In genomic region chr22:27170491-27170890, GRCh38 we compare ENCODE assay signal across 10 cellular contexts.
DNase-seq lines count a peak whose midpoint lies in the region; ATAC-seq and TF ChIP-seq lines count a peak whose summit lies in the region.
"Had no signal": no experiment of that assay in that cellular context is flagged by ENCODE, and none has a peak within 500 bp of the region (broad histone marks: within the 10 kb centered on the region; RNA-seq: fewer than 3 reads in every experiment).

No MANE protein-coding gene starts in this region.

- H4K20me1 ChIP-seq in fibroblast of lung (ENCODE audit: control insufficient read depth, extremely low read depth, insufficient read depth, low read length), result no peaks in the 10 kb centered on the region

- TF ChIP-seq CTCF in fibroblast of lung (conservative IDR thresholded peaks at IDR 0.05 in 1 of 2, IDR thresholded peaks at IDR 0.05 in 1 of 2; ENCODE audit: low read depth in 1 of 2, low read length in 2 of 2), result no peak

- no peak overlapping the region for H3K4me3 ChIP-seq in fibroblast of lung (replicated peaks in 1 of 4; ENCODE audit: control extremely low read depth in 1 of 4, insufficient read depth in 1 of 4, low read depth in 3 of 4, low read length in 4 of 4)

- peak; percentile 8 for DNase-seq in Caki2 (ENCODE audit: low read depth)
- peak; percentile 18 for DNase-seq in NCI-H446 treated with DMSO at 0.1 percent for 48 hours (lab: John Stamatoyannopoulos, UW)
- peak; percentile 11 to 83 for DNase-seq in fibroblast of lung (ENCODE audit: low read depth in 2 of 2)
- peak; percentile 86 for DNase-seq in renal cortical epithelial cell (ENCODE audit: low read depth)
- DNase-seq in stimulated activated CD4-positive, alpha-beta T cell treated with anti-CD3 and anti-CD28 coated beads, Interleukin-4, amount 100 ng/mL, for 4 hours, result no peak
- DNase-seq in NCI-H510A treated with DMSO at 0.1 percent for 48 hours (lab: John Stamatoyannopoulos, UW), result no peak
- DNase-seq in NCI-H187 (lab: John Stamatoyannopoulos, UW), result no peak
- DNase-seq: stimulated activated naive CD4-positive, alpha-beta T cell treated with Interleukin-2 at 50 U/mL for 16 hours; T-helper 17 cell had no signal

- H2AFZ ChIP-seq in fibroblast of lung (ENCODE audit: low read length), result no peak overlapping the region

- H3K79me2 ChIP-seq in fibroblast of lung (ENCODE audit: control insufficient read depth, insufficient read depth, low read length), result no peaks in the 10 kb centered on the region

- peaks cover 6% of the 10 kb centered on the region for H3K4me1 ChIP-seq in fibroblast of lung (ENCODE audit: control insufficient read depth, extremely low read depth, insufficient read depth, low read length)

- H3K9me3 ChIP-seq in fibroblast of lung (ENCODE audit: control insufficient read depth, insufficient read depth, low read depth, low read length), result no peaks in the 10 kb centered on the region

- no peak overlapping the region for H3K4me2 ChIP-seq in fibroblast of lung (ENCODE audit: extremely low read depth, insufficient read depth, low read length)

- H3K36me3 ChIP-seq in fibroblast of lung (ENCODE audit: control insufficient read depth, insufficient read depth, low read length), result no peaks in the 10 kb centered on the region

- no peak overlapping the region for H3K27ac ChIP-seq in fibroblast of lung (ENCODE audit: insufficient read depth, low read length)

- in situ Hi-C loops in Caki2 (cut with HindIII; ENCODE audit: low pct_unique_long_range_greater_than_20kb, low sequenced_read_pairs), result no loop called here

- H3K27me3 ChIP-seq in fibroblast of lung (ENCODE audit: control insufficient read depth, insufficient read depth, low read length), result peaks cover 3% of the 10 kb centered on the region

- no peak overlapping the region for H3K9ac ChIP-seq in fibroblast of lung (ENCODE audit: insufficient read depth, low read length)

- no peak for ATAC-seq in HG03432 (IDR thresholded peaks at IDR 0.05; ENCODE audit: unreplicated experiment)
- ATAC-seq: T-helper 17 cell had no signal

Comparison
In these comparisons a context has a peak if more than half of its experiments do, and no peak if none do; other contexts are left out.
1. DNase-seq: peak in Caki2 (single experiment), NCI-H446 treated with DMSO at 0.1 percent for 48 hours (single experiment), fibroblast of lung (2 of 2) and renal cortical epithelial cell (single experiment); none in stimulated activated CD4-positive, alpha-beta T cell treated with anti-CD3 and anti-CD28 coated beads, Interleukin-4, amount 100 ng/mL, for 4 hours (0 of 2), NCI-H510A treated with DMSO at 0.1 percent for 48 hours (single experiment) and NCI-H187 (0 of 2).